ENCODE assay signal across 33 cellular contexts in genomic region chr7:145915679-145916078, GRCh38.
"Had no signal": no experiment of that assay in that cellular context is flagged by ENCODE, and none has a peak within 500 bp of the region (broad histone marks: within the 10 kb centered on the region; RNA-seq: fewer than 3 reads in every experiment).

No MANE protein-coding gene starts in this region.

- H2AFZ ChIP-seq: parathyroid adenoma had no signal

- H3K4me3 ChIP-seq: cardiac muscle cell, colonic mucosa, gastroesophageal sphincter, psoas muscle, right atrium auricular region, spleen, transverse colon had no signal

- H3K36me3 ChIP-seq: cardiac muscle cell, colonic mucosa, gastroesophageal sphincter, right atrium auricular region, spleen, transverse colon had no signal

- H3K27ac Mint-ChIP-seq: activated naive CD8-positive, alpha-beta T cell; activated T-cell treated with anti-CD3 and anti-CD28 coated beads, Interleukin-2, amount 50 U/mL, for 72 hours; brain; mesothelial cell of epicardium had no signal

- H3K9me3 ChIP-seq: colonic mucosa had no signal

- H3K4me1 Mint-ChIP-seq: brain, mesothelial cell of epicardium had no signal

- H3K36me3 Mint-ChIP-seq: activated naive CD8-positive, alpha-beta T cell; brain; mesothelial cell of epicardium; naive B cell had no signal

- H3K27me3 Mint-ChIP-seq: activated naive CD8-positive, alpha-beta T cell; brain; naive B cell had no signal

- H3K27me3 ChIP-seq: cardiac muscle cell, colonic mucosa, gastroesophageal sphincter, right atrium auricular region, spleen, transverse colon had no signal

- H3K4me1 ChIP-seq: colonic mucosa, gastroesophageal sphincter, parathyroid adenoma, psoas muscle, right atrium auricular region, transverse colon had no signal

- H3K27ac ChIP-seq: cardiac muscle cell, colonic mucosa, gastroesophageal sphincter, parathyroid adenoma, psoas muscle, right atrium auricular region, spleen, transverse colon, VCaP had no signal

- FAIRE-seq: endometrium, TTC549, urothelium cell line had no signal

- H3K79me2 ChIP-seq: parathyroid adenoma had no signal

- H3K4me3 Mint-ChIP-seq: activated naive CD8-positive, alpha-beta T cell; activated T-cell treated with anti-CD3 and anti-CD28 coated beads, Interleukin-2, amount 50 U/mL, for 72 hours; brain; mesothelial cell of epicardium; naive B cell had no signal

- H3K9ac ChIP-seq: parathyroid adenoma had no signal

- DNase-seq: activated CD4-positive, alpha-beta T cell treated with anti-CD3 and anti-CD28 coated beads for 4 hours; activated CD4-positive, alpha-beta T cell treated with anti-CD3 and anti-CD28 coated beads, Interleukin-2, amount 50 U/mL, for 4 hours; activated naive CD4-positive, alpha-beta T cell; activated T-cell treated with anti-CD3 and anti-CD28 coated beads for 4 hours; activated T-cell treated with anti-CD3 and anti-CD28 coated beads, Interleukin-2, amount 50 U/mL, for 72 hours; anterior cingulate cortex; cerebellar nuclear complex; colonic mucosa; effector CD8-positive, alpha-beta T cell; erythroblast; hippocampal formation; kidney glomerular epithelial cell; left ventricle myocardium superior; mammary epithelial cell; naive B cell; nucleus accumbens; psoas muscle; spleen; stimulated activated CD4-positive, alpha-beta T cell treated with anti-CD3 and anti-CD28 coated beads, Interleukin-2, amount 100 ng/mL, for 48 hours; stimulated activated naive CD4-positive, alpha-beta T cell treated with Interleukin-2 at 50 U/mL for 16 hours; T-helper 9 cell; transverse colon had no signal
